ENCODE assay signal across 8 cellular contexts in genomic region chr19:13847033-13847899, GRCh38. TPM values are rescaled to one million over a fixed set of nuclear protein-coding genes. Genes with fewer than 3 reads are reported as not detected.
A peak's percentile ranks its signal among the peaks of the same experiment; 100 is the strongest.
DNase-seq lines count a peak whose midpoint lies in the region; ATAC-seq, FAIRE-seq and TF ChIP-seq lines count a peak whose summit lies in the region.

No MANE protein-coding gene starts in this region.

- peak overlapping the region; percentile 78 to 85 for H3K4me3 Mint-ChIP-seq in CD14-positive monocyte

- H3K36me3 Mint-ChIP-seq in CD14-positive monocyte = peaks cover 0 to 8% of the 10 kb centered on the region in 2 donors

- 0 to 1% methylated on average over 30 to 46 of the region's 46 CpGs for WGBS in esophagus, 2 donors

- no peaks in the 10 kb centered on the region for H4K20me1 ChIP-seq in OCI-LY3 (ENCODE audit: insufficient read depth, low read length)

- H3K4me1 ChIP-seq in OCI-LY3 (ENCODE audit: low read length) (peaks cover 42% of the 10 kb centered on the region), esophagus (ENCODE audit: control insufficient read depth in 2 of 2, insufficient read depth in 2 of 2, low read length in 1 of 2) (peaks cover 8 to 37% of the 10 kb centered on the region in 2 donors), muscle layer of duodenum (ENCODE audit: control insufficient read depth in 1 of 2, insufficient read depth in 2 of 2, low read length in 2 of 2) (peaks cover 17 to 38% of the 10 kb centered on the region in 2 donors)

- H3K36me3 ChIP-seq in OCI-LY3 (replicated peaks; ENCODE audit: low read depth, low read length) (no peaks in the 10 kb centered on the region), esophagus (ENCODE audit: control insufficient read depth in 2 of 2, insufficient read depth in 2 of 2, low read length in 1 of 2) (no peaks in the 10 kb centered on the region), muscle layer of duodenum (ENCODE audit: control insufficient read depth in 1 of 2, insufficient read depth in 2 of 2, low read length in 2 of 2) (peaks cover 0 to 29% of the 10 kb centered on the region in 2 donors)

- peak overlapping the region; percentile 20; the same call in 1 of the 2 replicates for H2AFZ ChIP-seq in OCI-LY3 (ENCODE audit: low read depth, low read length)

- H3K79me2 ChIP-seq in OCI-LY3 (ENCODE audit: low read length) = peaks cover under 1% of the 10 kb centered on the region; the same call in 1 of the 2 replicates

- H3K9me3 ChIP-seq in OCI-LY3 (ENCODE audit: insufficient read depth, low read length) (no peaks in the 10 kb centered on the region), esophagus (ENCODE audit: control insufficient read depth in 2 of 2, insufficient read depth in 1 of 2, low read depth in 1 of 2, low read length in 1 of 2) (no peaks in the 10 kb centered on the region), muscle layer of duodenum (ENCODE audit: control insufficient read depth in 1 of 2, low read length in 2 of 2) (no peaks in the 10 kb centered on the region)

- ATAC-seq in GM19438 (IDR thresholded peaks at IDR 0.05; ENCODE audit: low read depth, unreplicated experiment) = peak; percentile 38

- H3K4me3 ChIP-seq in OCI-LY3 (ENCODE audit: low read length) (peak overlapping the region; percentile 83), esophagus (ENCODE audit: low read depth in 1 of 2, low read length in 2 of 2) (peak overlapping the region; percentile 47 to 48), muscle layer of duodenum (ENCODE audit: low read depth in 1 of 2, low read length in 2 of 2) (peak overlapping the region; percentile 33 to 60)

- peaks cover 66% of the 10 kb centered on the region for H3K4me1 Mint-ChIP-seq in CD14-positive monocyte

- peaks cover 0 to 5% (median 0%) of the 10 kb centered on the region in 3 donors for H3K27me3 Mint-ChIP-seq in CD14-positive monocyte (ENCODE audit: low read depth in 3 of 3)

- H3K27me3 ChIP-seq in OCI-LY3 (ENCODE audit: low read depth, low read length) = no peaks in the 10 kb centered on the region
- H3K27me3 ChIP-seq in esophagus (ENCODE audit: control insufficient read depth in 1 of 2, insufficient read depth in 2 of 2, low read length in 2 of 2) = no peaks in the 10 kb centered on the region
- H3K27me3 ChIP-seq in muscle layer of duodenum (ENCODE audit: low read depth, low read length) = no peaks in the 10 kb centered on the region

- peak overlapping the region; percentile 83 for H3K4me2 ChIP-seq in OCI-LY3 (ENCODE audit: low read length)

- no peaks in the 10 kb centered on the region for H3K9me3 Mint-ChIP-seq in CD14-positive monocyte

- H3K27ac Mint-ChIP-seq in CD14-positive monocyte = peak overlapping the region; percentile 99 to 100 (median 100)

- H3K27ac ChIP-seq in OCI-LY3 (ENCODE audit: low read length) (peak overlapping the region; percentile 75), esophagus (ENCODE audit: low read depth in 2 of 2, low read length in 1 of 2) (peak overlapping the region; percentile 99 to 100), muscle layer of duodenum (ENCODE audit: low read length) (peak overlapping the region; percentile 99)

- peak; percentile 97 for DNase-seq in CD14-positive monocyte (ENCODE audit: low spot score)
- peak; percentile 86 for DNase-seq in HTR-8/SVneo (ENCODE audit: insufficient read length, low spot score)
- peak; percentile 96 for DNase-seq in activated T-cell treated with anti-CD3 and anti-CD28 coated beads, Interleukin-2, amount 50 U/mL, for 1 hour
- peak; percentile 83 to 84 for DNase-seq in stimulated activated CD8-positive, alpha-beta memory T cell treated with anti-CD3 and anti-CD28 coated beads, Interleukin-7, amount 100 ng/mL, for 1 hour (ENCODE audit: low read depth in 2 of 2)

- TF ChIP-seq CTCF in CD14-positive monocyte (IDR thresholded peaks at IDR 0.05) (peak; percentile 25), OCI-LY3 (IDR thresholded peaks at IDR 0.05; ENCODE audit: low read depth, low read length) (peak; percentile 15; the same call in 1 of the 2 replicates)

- peak; percentile 64 for FAIRE-seq in HTR-8/SVneo (lab: Jason Lieb, UNC)

- intact Hi-C loops in CD14-positive monocyte (cut with micrococcal nuclease) = loop anchor here (2.0 to 10.0 kb wide), 4 partner anchors 14 to 1062 kb away; partner anchors contain the start of genes IER2 (in 1 of the 2) and STX10 (in 1 of the 2)

- peak overlapping the region; percentile 89 for H3K9ac ChIP-seq in OCI-LY3 (ENCODE audit: low read length)

RNA-seq across cellular contexts. Expression of gene NANOS3, which starts 29.7 kb away (rescaled TPM):
- polyA plus RNA-seq in CD14-positive monocyte = not detected
- not detected for polyA plus RNA-seq in esophagus

RNA-seq across cellular contexts. Expression of gene ZSWIM4, which starts 52.0 kb away (rescaled TPM):
- under 1 TPM; 0.19 to 0.23 TPM for polyA plus RNA-seq in CD14-positive monocyte
- 10 to 100 TPM; 10.1 to 17.0 TPM for polyA plus RNA-seq in esophagus

RNA-seq across cellular contexts. Expression of gene BRME1, which starts 58.7 kb away (rescaled TPM):
- polyA plus RNA-seq in CD14-positive monocyte = under 1 TPM in 1 of 2 donors, not detected in 1; 0.28 TPM
- 10 to 100 TPM in 1 of 2 donors, 1 to 10 TPM in 1; 7.5 to 13.0 TPM for polyA plus RNA-seq in esophagus

RNA-seq across cellular contexts. Expression of gene CC2D1A, which starts 58.7 kb away (rescaled TPM):
- polyA plus RNA-seq in CD14-positive monocyte (1 to 10 TPM; 4.6 to 6.2 TPM), esophagus (10 to 100 TPM; 34.0 to 58.9 TPM)

Comparison
In these comparisons a context has a peak if more than half of its experiments do, and no peak if none do; other contexts are left out.
1. Peak in every context shown above with its lines: DNase-seq, ATAC-seq, H3K4me3 ChIP-seq and H3K27ac ChIP-seq.
2. RNA of gene ZSWIM4, which starts 52.0 kb away (polyA plus RNA-seq): 10.1 to 17.0 TPM in esophagus; 0.19 to 0.23 TPM in CD14-positive monocyte; every median in the first group is over 4 times any median in the second.
3. RNA of gene BRME1, which starts 58.7 kb away (polyA plus RNA-seq): 7.5 to 13.0 TPM in esophagus; 0.28 TPM in CD14-positive monocyte; every median in the first group is over 4 times any median in the second.